In the genomic region with DNA sequence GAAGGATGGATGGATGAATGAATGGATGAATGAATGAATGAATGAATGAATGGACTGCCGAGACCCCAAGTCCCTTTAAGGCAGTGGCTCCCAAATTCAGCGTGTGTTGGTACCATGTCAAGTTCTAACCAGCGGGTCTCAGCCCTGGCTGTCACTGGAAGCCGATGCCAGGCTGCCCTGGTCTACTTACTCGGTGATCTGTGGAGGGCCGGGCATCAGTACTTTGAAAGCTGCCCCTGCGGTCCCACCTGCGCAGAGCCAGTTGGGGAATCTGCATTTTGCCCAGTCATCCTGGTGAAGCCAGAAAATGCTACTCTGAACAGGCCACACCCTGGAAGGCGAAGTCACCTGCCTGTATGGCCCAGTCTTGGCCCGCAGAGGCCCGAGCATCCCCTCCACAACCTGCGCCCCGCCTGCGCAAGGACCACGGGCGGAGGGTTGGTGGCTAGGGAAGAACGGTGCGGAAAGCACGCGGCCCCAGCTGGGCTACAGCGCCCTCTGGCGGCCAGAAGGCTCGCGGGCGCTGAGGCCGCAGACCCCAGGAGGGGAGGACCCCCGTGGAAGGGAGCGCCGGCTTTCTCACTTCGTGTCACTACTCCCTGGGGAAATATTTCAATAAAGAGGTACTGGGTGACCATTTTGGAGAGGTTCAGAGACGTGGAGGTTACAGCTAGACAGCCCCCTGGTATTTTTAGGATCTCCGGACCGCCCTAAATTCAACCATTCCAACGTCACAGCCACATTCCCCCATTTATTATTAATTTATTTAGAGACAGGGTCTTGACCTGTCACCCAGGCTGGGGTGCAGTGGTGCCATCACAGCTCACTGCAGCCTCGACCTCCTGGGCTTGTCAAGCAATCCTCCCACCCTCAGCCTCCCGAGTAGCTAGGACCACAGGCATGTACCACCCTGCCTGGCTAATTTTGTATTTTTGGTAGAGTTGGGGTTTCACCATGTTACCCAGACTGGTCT, we compare ENCODE assay signal across 1 cellular context.
TF ChIP-seq lines count a peak whose summit lies in the region.

No MANE protein-coding gene starts in this region.

TF ChIP-seq in HepG2, 621 proteins besides CTCF, POLR2A, EP300 and RAD21 (continued from another document and continues in another):
- 0 out of 2 replicates have a peak, but pooled peaks have one; percentile 37 for TF ChIP-seq HNF1B (CRISPR knock-in tag; IDR thresholded peaks at IDR 0.05)
- no peak for TF ChIP-seq NFE2L1 (CRISPR knock-in tag; IDR thresholded peaks at IDR 0.05; ENCODE audit: borderline replicate concordance)
- TF ChIP-seq ZNF629 (CRISPR knock-in tag; conservative IDR thresholded peaks at IDR 0.05), result no peak
- TF ChIP-seq RFXAP (CRISPR knock-in tag; IDR thresholded peaks at IDR 0.05; ENCODE audit: borderline replicate concordance), result no peak
- TF ChIP-seq ZSCAN29 (CRISPR knock-in tag; conservative IDR thresholded peaks at IDR 0.05), result no peak
- TF ChIP-seq ZBTB14 (CRISPR knock-in tag; IDR thresholded peaks at IDR 0.05), result no peak
- no peak; the same call in 1 of the 2 replicates for TF ChIP-seq HIVEP1 (CRISPR knock-in tag; IDR thresholded peaks at IDR 0.05)
- no peak for TF ChIP-seq FOXM1 (CRISPR knock-in tag; IDR thresholded peaks at IDR 0.05)
- TF ChIP-seq KLF13 (CRISPR knock-in tag; IDR thresholded peaks at IDR 0.05), result no peak
- TF ChIP-seq ZNF446 (CRISPR knock-in tag; IDR thresholded peaks at IDR 0.05), result no peak
- TF ChIP-seq PBX3 (CRISPR knock-in tag; IDR thresholded peaks at IDR 0.05; ENCODE audit: borderline replicate concordance), result no peak
- TF ChIP-seq ZNF329 (CRISPR knock-in tag; IDR thresholded peaks at IDR 0.05; ENCODE audit: low read depth), result no peak
- no peak for TF ChIP-seq PAF1 (CRISPR knock-in tag; IDR thresholded peaks at IDR 0.05)
- no peak for TF ChIP-seq IKZF1 (IDR thresholded peaks at IDR 0.05)
- no peak for TF ChIP-seq ZNF747 (CRISPR knock-in tag; IDR thresholded peaks at IDR 0.05; ENCODE audit: borderline replicate concordance)
- TF ChIP-seq NR1H2 (CRISPR knock-in tag; IDR thresholded peaks at IDR 0.05; ENCODE audit: borderline replicate concordance, low read depth), result no peak
- 0 out of 2 replicates have a peak, but pooled peaks have one; percentile 33 for TF ChIP-seq ZNF670 (CRISPR knock-in tag; IDR thresholded peaks at IDR 0.05; ENCODE audit: borderline replicate concordance)
- no peak for TF ChIP-seq THAP11 (CRISPR knock-in tag; IDR thresholded peaks at IDR 0.05)
- no peak for TF ChIP-seq ZMYM2 (CRISPR knock-in tag; IDR thresholded peaks at IDR 0.05)
- no peak for TF ChIP-seq ZNF510 (CRISPR knock-in tag; IDR thresholded peaks at IDR 0.05; ENCODE audit: low read depth)
- TF ChIP-seq, protein P1, sequence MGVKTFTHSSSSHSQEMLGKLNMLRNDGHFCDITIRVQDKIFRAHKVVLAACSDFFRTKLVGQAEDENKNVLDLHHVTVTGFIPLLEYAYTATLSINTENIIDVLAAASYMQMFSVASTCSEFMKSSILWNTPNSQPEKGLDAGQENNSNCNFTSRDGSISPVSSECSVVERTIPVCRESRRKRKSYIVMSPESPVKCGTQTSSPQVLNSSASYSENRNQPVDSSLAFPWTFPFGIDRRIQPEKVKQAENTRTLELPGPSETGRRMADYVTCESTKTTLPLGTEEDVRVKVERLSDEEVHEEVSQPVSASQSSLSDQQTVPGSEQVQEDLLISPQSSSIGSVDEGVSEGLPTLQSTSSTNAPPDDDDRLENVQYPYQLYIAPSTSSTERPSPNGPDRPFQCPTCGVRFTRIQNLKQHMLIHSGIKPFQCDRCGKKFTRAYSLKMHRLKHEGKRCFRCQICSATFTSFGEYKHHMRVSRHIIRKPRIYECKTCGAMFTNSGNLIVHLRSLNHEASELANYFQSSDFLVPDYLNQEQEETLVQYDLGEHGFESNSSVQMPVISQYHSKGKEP (CRISPR knock-in tag; IDR thresholded peaks at IDR 0.05), result no peak
- TF ChIP-seq ZNF101 (CRISPR knock-in tag; IDR thresholded peaks at IDR 0.05; ENCODE audit: borderline replicate concordance, low read depth), result no peak
- TF ChIP-seq YEATS2 (CRISPR knock-in tag; IDR thresholded peaks at IDR 0.05; ENCODE audit: borderline replicate concordance), result peak; percentile 28; the same call in 1 of the 2 replicates
- no peak for TF ChIP-seq ZNF512 (CRISPR knock-in tag; IDR thresholded peaks at IDR 0.05)
- no peak for TF ChIP-seq AHDC1 (CRISPR knock-in tag; IDR thresholded peaks at IDR 0.05; ENCODE audit: borderline replicate concordance)
- no peak for TF ChIP-seq ZNF891 (CRISPR knock-in tag; IDR thresholded peaks at IDR 0.05)
- TF ChIP-seq, protein P2, sequence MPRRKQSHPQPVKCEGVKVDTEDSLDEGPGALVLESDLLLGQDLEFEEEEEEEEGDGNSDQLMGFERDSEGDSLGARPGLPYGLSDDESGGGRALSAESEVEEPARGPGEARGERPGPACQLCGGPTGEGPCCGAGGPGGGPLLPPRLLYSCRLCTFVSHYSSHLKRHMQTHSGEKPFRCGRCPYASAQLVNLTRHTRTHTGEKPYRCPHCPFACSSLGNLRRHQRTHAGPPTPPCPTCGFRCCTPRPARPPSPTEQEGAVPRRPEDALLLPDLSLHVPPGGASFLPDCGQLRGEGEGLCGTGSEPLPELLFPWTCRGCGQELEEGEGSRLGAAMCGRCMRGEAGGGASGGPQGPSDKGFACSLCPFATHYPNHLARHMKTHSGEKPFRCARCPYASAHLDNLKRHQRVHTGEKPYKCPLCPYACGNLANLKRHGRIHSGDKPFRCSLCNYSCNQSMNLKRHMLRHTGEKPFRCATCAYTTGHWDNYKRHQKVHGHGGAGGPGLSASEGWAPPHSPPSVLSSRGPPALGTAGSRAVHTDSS (CRISPR knock-in tag; conservative IDR thresholded peaks at IDR 0.05), result no peak
- no peak for TF ChIP-seq NONO (IDR thresholded peaks at IDR 0.05)
- TF ChIP-seq NONO (CRISPR knock-in tag; conservative IDR thresholded peaks at IDR 0.05), result no peak
- peak; percentile 42; the same call in 1 of the 2 replicates for TF ChIP-seq ZMYM4 (CRISPR knock-in tag; IDR thresholded peaks at IDR 0.05)
- TF ChIP-seq, protein P3, sequence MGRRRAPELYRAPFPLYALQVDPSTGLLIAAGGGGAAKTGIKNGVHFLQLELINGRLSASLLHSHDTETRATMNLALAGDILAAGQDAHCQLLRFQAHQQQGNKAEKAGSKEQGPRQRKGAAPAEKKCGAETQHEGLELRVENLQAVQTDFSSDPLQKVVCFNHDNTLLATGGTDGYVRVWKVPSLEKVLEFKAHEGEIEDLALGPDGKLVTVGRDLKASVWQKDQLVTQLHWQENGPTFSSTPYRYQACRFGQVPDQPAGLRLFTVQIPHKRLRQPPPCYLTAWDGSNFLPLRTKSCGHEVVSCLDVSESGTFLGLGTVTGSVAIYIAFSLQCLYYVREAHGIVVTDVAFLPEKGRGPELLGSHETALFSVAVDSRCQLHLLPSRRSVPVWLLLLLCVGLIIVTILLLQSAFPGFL (CRISPR knock-in tag; IDR thresholded peaks at IDR 0.05), result no peak
- no peak for TF ChIP-seq NFE2 (CRISPR knock-in tag; IDR thresholded peaks at IDR 0.05)
- TF ChIP-seq HNRNPL (IDR thresholded peaks at IDR 0.05; ENCODE audit: low read depth, low read length), result no peak
- TF ChIP-seq ZNF512B (CRISPR knock-in tag; IDR thresholded peaks at IDR 0.05; ENCODE audit: borderline replicate concordance), result no peak
